Comparison of ENCODE assay signal across 10 cellular contexts in the genomic region with DNA sequence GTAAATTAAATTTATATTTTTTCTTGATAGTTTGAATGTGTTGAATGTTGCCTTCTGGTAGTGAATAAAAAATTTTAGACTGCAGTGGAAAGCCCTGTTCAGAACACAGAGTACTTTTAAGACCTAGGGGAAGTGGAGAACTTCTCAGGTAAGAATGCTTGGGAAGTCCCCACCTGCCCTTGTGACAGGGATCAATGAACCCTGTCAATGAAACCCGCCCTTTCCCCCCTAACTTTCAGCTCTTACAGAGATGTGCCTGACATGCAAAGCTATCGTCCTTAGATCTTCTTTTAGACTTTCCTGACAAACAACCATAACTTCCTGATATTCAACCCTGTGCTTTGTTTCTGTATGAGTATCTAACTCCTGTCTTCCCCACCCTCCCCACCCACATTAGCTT.
DNase-seq lines count a peak whose midpoint lies in the region; ATAC-seq and TF ChIP-seq lines count a peak whose summit lies in the region.
"Had no signal": no experiment of that assay in that cellular context is flagged by ENCODE, and none has a peak within 500 bp of the region (broad histone marks: within the 10 kb centered on the region; RNA-seq: fewer than 3 reads in every experiment).

No MANE protein-coding gene starts in this region.

- TF ChIP-seq CTCF in OCI-LY3 (IDR thresholded peaks at IDR 0.05; ENCODE audit: low read depth, low read length) (no peak), stomach (IDR thresholded peaks at IDR 0.05) (no peak), nephron progenitor cell (IDR thresholded peaks at IDR 0.05) (no peak)

- no peaks in the 10 kb centered on the region for H3K79me2 ChIP-seq in OCI-LY3 (ENCODE audit: low read length)

- peak overlapping the region; percentile 57 for H3K4me3 ChIP-seq in OCI-LY3 (ENCODE audit: low read length)
- no peak overlapping the region for H3K4me3 ChIP-seq in stomach

- H3K9me3 Mint-ChIP-seq in nephron progenitor cell = peaks cover 16% of the 10 kb centered on the region
- H3K9me3 Mint-ChIP-seq in activated CD4-positive, alpha-beta memory T cell treated with anti-CD3 and anti-CD28 coated beads for 36 hours = no peaks in the 10 kb centered on the region

- DNase-seq in stomach = no peak
- DNase-seq in nephron progenitor cell = no peak
- no peak for DNase-seq in Ammon's horn (ENCODE audit: low spot score)
- DNase-seq in activated CD4-positive, alpha-beta memory T cell treated with anti-CD3 and anti-CD28 coated beads for 36 hours = no peak
- DNase-seq: C1 segment of cervical spinal cord, NCI-H2107 had no signal

- CTCF ChIA-PET in activated CD4-positive, alpha-beta memory T cell treated with anti-CD3 and anti-CD28 coated beads for 36 hours (lab: Charles Lee) = no interaction called here

- no peak overlapping the region for H3K27ac Mint-ChIP-seq in nephron progenitor cell
- H3K27ac Mint-ChIP-seq in activated CD4-positive, alpha-beta memory T cell treated with anti-CD3 and anti-CD28 coated beads for 36 hours = no peak overlapping the region

- POLR2A ChIA-PET in activated CD4-positive, alpha-beta memory T cell treated with anti-CD3 and anti-CD28 coated beads for 36 hours (lab: Charles Lee) = no interaction called here

- peak overlapping the region; percentile 74 for H3K4me2 ChIP-seq in OCI-LY3 (ENCODE audit: low read length)

- H3K36me3 Mint-ChIP-seq in nephron progenitor cell (ENCODE audit: low read depth) = peaks cover 5% of the 10 kb centered on the region
- no peaks in the 10 kb centered on the region for H3K36me3 Mint-ChIP-seq in activated CD4-positive, alpha-beta memory T cell treated with anti-CD3 and anti-CD28 coated beads for 36 hours

- H3K27me3 Mint-ChIP-seq in nephron progenitor cell (ENCODE audit: low read depth, poor library complexity) = peaks cover 9% of the 10 kb centered on the region
- H3K27me3 Mint-ChIP-seq in activated CD4-positive, alpha-beta memory T cell treated with anti-CD3 and anti-CD28 coated beads for 36 hours = peaks cover 2% of the 10 kb centered on the region

- H3K4me3 Mint-ChIP-seq in nephron progenitor cell = no peak overlapping the region
- H3K4me3 Mint-ChIP-seq in activated CD4-positive, alpha-beta memory T cell treated with anti-CD3 and anti-CD28 coated beads for 36 hours = no peak overlapping the region

- peak overlapping the region; percentile 57; the same call in 1 of the 2 replicates for H3K27ac ChIP-seq in OCI-LY3 (ENCODE audit: low read length)
- H3K27ac ChIP-seq in stomach = no peak overlapping the region

- H4K20me1 ChIP-seq in OCI-LY3 (ENCODE audit: insufficient read depth, low read length) = no peaks in the 10 kb centered on the region

- peaks cover 47% of the 10 kb centered on the region for H3K4me1 ChIP-seq in OCI-LY3 (ENCODE audit: low read length)
- no peaks in the 10 kb centered on the region for H3K4me1 ChIP-seq in stomach

- 64 to 70% (median 66%) methylated on average over 2 of the region's 2 CpGs for WGBS in stomach, 5 donors

- 0 out of 2 replicates have a peak overlapping the region, but pooled peaks have one; percentile 46 for H3K9ac ChIP-seq in OCI-LY3 (ENCODE audit: low read length)

- H2AFZ ChIP-seq in OCI-LY3 (ENCODE audit: low read depth, low read length) = no peak overlapping the region

- H3K27me3 ChIP-seq in OCI-LY3 (ENCODE audit: low read depth, low read length) (peaks cover 18% of the 10 kb centered on the region), stomach (no peaks in the 10 kb centered on the region)

- H3K4me1 Mint-ChIP-seq in nephron progenitor cell = no peaks in the 10 kb centered on the region
- peaks cover 3% of the 10 kb centered on the region for H3K4me1 Mint-ChIP-seq in activated CD4-positive, alpha-beta memory T cell treated with anti-CD3 and anti-CD28 coated beads for 36 hours (ENCODE audit: low read depth)

- TF ChIP-seq EP300 in stomach (IDR thresholded peaks at IDR 0.05) = no peak

- peak; percentile 97 for ATAC-seq in GM18499 (IDR thresholded peaks at IDR 0.05; ENCODE audit: insufficient read depth, unreplicated experiment)
- ATAC-seq in GM19468 (IDR thresholded peaks at IDR 0.05; ENCODE audit: extremely low read depth, unreplicated experiment) = peak; percentile 70
- peak; percentile 87 for ATAC-seq in HG02943 (IDR thresholded peaks at IDR 0.05; ENCODE audit: low read depth, unreplicated experiment)

- H3K36me3 ChIP-seq in OCI-LY3 (replicated peaks; ENCODE audit: low read depth, low read length) (no peaks in the 10 kb centered on the region), stomach (no peaks in the 10 kb centered on the region)

- no peaks in the 10 kb centered on the region for H3K9me3 ChIP-seq in OCI-LY3 (ENCODE audit: insufficient read depth, low read length)
- no peaks in the 10 kb centered on the region for H3K9me3 ChIP-seq in stomach

- TF ChIP-seq POLR2A in stomach (IDR thresholded peaks at IDR 0.05) = no peak

- intact Hi-C loops in stomach (cut with DNase I; ENCODE audit: low total_unique reads) = no loop called here
- intact Hi-C loops in activated CD4-positive, alpha-beta memory T cell treated with anti-CD3 and anti-CD28 coated beads for 36 hours (cut with micrococcal nuclease) = no loop called here
